ENCODE assay signal across 11 cellular contexts in the genomic region with DNA sequence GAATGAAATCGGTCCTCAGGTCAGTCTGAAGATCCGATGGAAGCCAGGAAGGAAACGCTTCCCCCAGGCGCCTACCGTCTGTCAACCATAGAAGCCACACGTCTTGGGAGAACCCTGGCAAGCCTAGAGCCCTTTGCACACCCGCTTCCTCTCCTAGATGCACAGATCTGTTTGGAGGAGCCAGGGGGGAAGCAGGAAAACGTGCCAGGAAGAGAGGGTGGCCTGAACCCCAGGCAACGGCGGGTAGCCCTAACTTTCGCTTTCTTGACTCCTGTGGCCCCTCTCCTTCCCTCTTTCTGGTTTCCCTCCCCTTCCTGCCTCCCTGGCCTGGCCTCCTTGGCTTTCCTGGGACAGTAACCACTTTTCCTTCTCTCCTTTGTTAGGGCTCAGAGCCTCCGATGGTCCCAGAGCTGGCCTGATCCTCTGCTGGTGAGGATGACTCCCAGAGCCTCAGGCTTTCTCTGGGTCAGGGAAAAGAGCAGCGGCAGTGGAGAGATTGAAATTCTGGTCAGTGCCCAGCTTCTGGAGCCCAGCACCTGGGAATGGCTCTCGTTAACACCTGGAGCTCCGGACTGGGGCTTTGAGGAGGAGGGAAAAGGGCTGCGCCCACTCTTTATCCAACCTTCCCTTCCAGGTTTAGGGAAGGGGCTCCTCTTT. TPM values are rescaled to one million over a fixed set of nuclear protein-coding genes. Genes with fewer than 3 reads are reported as not detected.
DNase-seq lines count a peak whose midpoint lies in the region; ATAC-seq, FAIRE-seq and TF ChIP-seq lines count a peak whose summit lies in the region.
"Had no signal": no experiment of that assay in that cellular context is flagged by ENCODE, and none has a peak within 500 bp of the region (broad histone marks: within the 10 kb centered on the region; RNA-seq: fewer than 3 reads in every experiment).

No MANE protein-coding gene starts in this region.

- H3K4me1 ChIP-seq in mammary epithelial cell (ENCODE audit: insufficient read depth, low read length) (peaks cover 13% of the 10 kb centered on the region), thoracic aorta (ENCODE audit: control insufficient read depth in 1 of 2, low read depth in 2 of 2) (no peaks in the 10 kb centered on the region)

- peaks cover 39% of the 10 kb centered on the region for H3K4me1 Mint-ChIP-seq in activated naive CD8-positive, alpha-beta T cell treated with anti-CD3 and anti-CD28 coated beads, Interleukin-2, amount 10 ng/mL, durations not matched to agents 7 days and 5 days
- peaks cover 23% of the 10 kb centered on the region for H3K4me1 Mint-ChIP-seq in activated naive CD8-positive, alpha-beta T cell treated with anti-CD3 and anti-CD28 coated beads for 36 hours

- no peak overlapping the region for H2AFZ ChIP-seq in mammary epithelial cell (ENCODE audit: low read depth, low read length)

- in situ Hi-C loops in mammary epithelial cell (cut with MboI; ENCODE audit: low sequenced_read_pairs in 2 of 2), result no loop called here

- H3K4me3 Mint-ChIP-seq in activated naive CD8-positive, alpha-beta T cell treated with anti-CD3 and anti-CD28 coated beads, Interleukin-2, amount 10 ng/mL, durations not matched to agents 7 days and 5 days, result peak overlapping the region; percentile 31
- H3K4me3 Mint-ChIP-seq in activated naive CD8-positive, alpha-beta T cell treated with anti-CD3 and anti-CD28 coated beads for 36 hours, result no peak overlapping the region
- H3K4me3 Mint-ChIP-seq: activated T-cell treated with anti-CD3 and anti-CD28 coated beads, Interleukin-2, amount 50 U/mL, for 24 hours had no signal

- no peaks in the 10 kb centered on the region for H3K79me2 ChIP-seq in mammary epithelial cell (ENCODE audit: insufficient read depth, low read length)

- no peak overlapping the region for H3K9ac ChIP-seq in mammary epithelial cell (ENCODE audit: insufficient read depth, low read length)

- POLR2A ChIA-PET in activated naive CD8-positive, alpha-beta T cell treated with anti-CD3 and anti-CD28 coated beads, Interleukin-2, amount 10 ng/mL, durations not matched to agents 7 days and 5 days (lab: Charles Lee), result no interaction called here

- no peaks in the 10 kb centered on the region for H3K9me3 Mint-ChIP-seq in activated naive CD8-positive, alpha-beta T cell treated with anti-CD3 and anti-CD28 coated beads, Interleukin-2, amount 10 ng/mL, durations not matched to agents 7 days and 5 days
- no peaks in the 10 kb centered on the region for H3K9me3 Mint-ChIP-seq in activated naive CD8-positive, alpha-beta T cell treated with anti-CD3 and anti-CD28 coated beads for 36 hours
- H3K9me3 Mint-ChIP-seq: activated T-cell treated with anti-CD3 and anti-CD28 coated beads, Interleukin-2, amount 50 U/mL, for 24 hours had no signal

- H3K27ac ChIP-seq in mammary epithelial cell (ENCODE audit: insufficient read depth, low read depth, low read length), result no peak overlapping the region
- no peak overlapping the region for H3K27ac ChIP-seq in thoracic aorta

- no TSS peak for BruUV-seq in mammary epithelial cell (replicated peaks; lab: Mats Ljungman, UMichigan)

- H3K9me3 ChIP-seq in mammary epithelial cell (replicated peaks; ENCODE audit: insufficient read depth, low read length) (no peaks in the 10 kb centered on the region), thoracic aorta (no peaks in the 10 kb centered on the region)

- TF ChIP-seq CTCF in mammary epithelial cell (conservative IDR thresholded peaks at IDR 0.05 in 1 of 2, IDR thresholded peaks at IDR 0.05 in 1 of 2; ENCODE audit: extremely low read depth in 1 of 2, insufficient read depth in 1 of 2, low read depth in 1 of 2, low read length in 2 of 2), result no peak
- TF ChIP-seq CTCF in thoracic aorta (IDR thresholded peaks at IDR 0.05), result no peak

- H4K20me1 ChIP-seq in mammary epithelial cell (ENCODE audit: insufficient read depth, low read length), result no peaks in the 10 kb centered on the region

- H3K36me3 ChIP-seq in mammary epithelial cell (ENCODE audit: insufficient read depth, low read length) (no peaks in the 10 kb centered on the region), thoracic aorta (no peaks in the 10 kb centered on the region)

- intact Hi-C loops in mammary epithelial cell (cut with micrococcal nuclease), result no loop called here

- dilution Hi-C loops in mammary epithelial cell (cut with HindIII; ENCODE audit: low sequenced_read_pairs), result no loop called here

- FAIRE-seq in RCC 7860 (lab: Jason Lieb, UNC), result no peak

- no peaks in the 10 kb centered on the region for H3K36me3 Mint-ChIP-seq in activated naive CD8-positive, alpha-beta T cell treated with anti-CD3 and anti-CD28 coated beads, Interleukin-2, amount 10 ng/mL, durations not matched to agents 7 days and 5 days
- H3K36me3 Mint-ChIP-seq in activated naive CD8-positive, alpha-beta T cell treated with anti-CD3 and anti-CD28 coated beads for 36 hours, result no peaks in the 10 kb centered on the region

- 25% methylated on average over 13 of the region's 16 CpGs for WGBS in mammary epithelial cell (ENCODE audit: low coverage, missing lambda C conversion rate)

- CTCF ChIA-PET in mammary epithelial cell (lab: Charles Lee; ENCODE audit: low non-redundant PET), result no interaction called here

- peaks cover 39% of the 10 kb centered on the region for H3K27me3 Mint-ChIP-seq in activated naive CD8-positive, alpha-beta T cell treated with anti-CD3 and anti-CD28 coated beads, Interleukin-2, amount 10 ng/mL, durations not matched to agents 7 days and 5 days
- peaks cover 53% of the 10 kb centered on the region for H3K27me3 Mint-ChIP-seq in activated naive CD8-positive, alpha-beta T cell treated with anti-CD3 and anti-CD28 coated beads for 36 hours

- peaks cover 22% of the 10 kb centered on the region for H3K27me3 ChIP-seq in mammary epithelial cell (ENCODE audit: insufficient read depth, low read length)
- no peaks in the 10 kb centered on the region for H3K27me3 ChIP-seq in thoracic aorta (replicated peaks; ENCODE audit: insufficient read depth)

- no peak overlapping the region for H3K4me3 ChIP-seq in mammary epithelial cell (replicated peaks in 1 of 3; ENCODE audit: insufficient read depth in 1 of 3, low read depth in 2 of 3, low read length in 3 of 3)
- peak overlapping the region; percentile 32 for H3K4me3 ChIP-seq in thoracic aorta

- no peak for ATAC-seq in activated naive CD8-positive, alpha-beta T cell treated with anti-CD3 and anti-CD28 coated beads, Interleukin-2, amount 10 ng/mL, durations not matched to agents 7 days and 5 days (ENCODE audit: low read depth)
- ATAC-seq in thoracic aorta (ENCODE audit: insufficient number of reproducible peaks, low FRiP score, low read depth), result no peak

- H3K4me2 ChIP-seq in mammary epithelial cell (ENCODE audit: insufficient read depth, low read depth, low read length), result peak overlapping the region; percentile 1

- no peak for DNase-seq in activated naive CD8-positive, alpha-beta T cell treated with anti-CD3 and anti-CD28 coated beads, Interleukin-2, amount 10 ng/mL, durations not matched to agents 7 days and 5 days
- DNase-seq in activated naive CD8-positive, alpha-beta T cell treated with anti-CD3 and anti-CD28 coated beads for 36 hours, result no peak
- DNase-seq in mammary epithelial cell (no peak), mesenteric fat pad (ENCODE audit: low spot score) (peak; percentile 86), thoracic aorta (ENCODE audit: low spot score) (no peak), NCI-H2196 (lab: John Stamatoyannopoulos, UW; ENCODE audit: unreplicated experiment) (no peak), RCC 7860 (ENCODE audit: low spot score) (no peak)
- no peak for DNase-seq in activated naive CD4-positive, alpha-beta T cell treated with Interleukin-2 at 50 U/mL for 16 hours
- DNase-seq: activated T-cell treated with anti-CD3 and anti-CD28 coated beads, Interleukin-2, amount 50 U/mL, for 24 hours; RPMI8226; stimulated activated CD4-positive, alpha-beta T cell treated with anti-CD3 and anti-CD28 coated beads, Interleukin-2, amount 100 ng/mL, for 24 hours had no signal

- H3K27ac Mint-ChIP-seq in activated naive CD8-positive, alpha-beta T cell treated with anti-CD3 and anti-CD28 coated beads, Interleukin-2, amount 10 ng/mL, durations not matched to agents 7 days and 5 days, result no peak overlapping the region
- H3K27ac Mint-ChIP-seq in activated naive CD8-positive, alpha-beta T cell treated with anti-CD3 and anti-CD28 coated beads for 36 hours, result no peak overlapping the region
- H3K27ac Mint-ChIP-seq: activated T-cell treated with anti-CD3 and anti-CD28 coated beads, Interleukin-2, amount 50 U/mL, for 24 hours had no signal

RNA-seq across cellular contexts. Expression of gene FXYD6, which starts 2.1 kb away (rescaled TPM):
- total RNA-seq in activated naive CD8-positive, alpha-beta T cell treated with anti-CD3 and anti-CD28 coated beads, Interleukin-2, amount 10 ng/mL, durations not matched to agents 7 days and 5 days, result under 1 TPM in 1 of 2 experiments, not detected in 1; 0.31 TPM
- total RNA-seq in activated naive CD8-positive, alpha-beta T cell treated with anti-CD3 and anti-CD28 coated beads for 36 hours, result under 1 TPM in 1 of 2 experiments, not detected in 1; 0.18 TPM
- under 1 TPM in 1 of 2 donors, not detected in 1; 0.21 TPM for total RNA-seq in mammary epithelial cell
- polyA plus RNA-seq in mammary epithelial cell, result 0.35 TPM
- polyA minus RNA-seq in mammary epithelial cell, result not detected
- total RNA-seq in mesenteric fat pad, result 21.5 TPM
- total RNA-seq in thoracic aorta, result 10 to 100 TPM; 17.5 to 17.8 TPM

RNA-seq across cellular contexts. Expression of gene FXYD2, which starts 49.8 kb away (rescaled TPM):
- 10 to 100 TPM; 28.0 to 31.2 TPM for total RNA-seq in activated naive CD8-positive, alpha-beta T cell treated with anti-CD3 and anti-CD28 coated beads, Interleukin-2, amount 10 ng/mL, durations not matched to agents 7 days and 5 days
- total RNA-seq in activated naive CD8-positive, alpha-beta T cell treated with anti-CD3 and anti-CD28 coated beads for 36 hours, result 1 to 10 TPM; 8.3 to 8.8 TPM
- total RNA-seq in mammary epithelial cell (not detected), mesenteric fat pad (3.2 TPM), thoracic aorta (not detected)
- 0.11 TPM for polyA plus RNA-seq in mammary epithelial cell
- polyA minus RNA-seq in mammary epithelial cell, result not detected

RNA-seq across cellular contexts. Expression of gene TMPRSS13, which starts 54.8 kb away (rescaled TPM):
- 1 to 10 TPM; 2.7 to 5.0 TPM for total RNA-seq in activated naive CD8-positive, alpha-beta T cell treated with anti-CD3 and anti-CD28 coated beads, Interleukin-2, amount 10 ng/mL, durations not matched to agents 7 days and 5 days
- total RNA-seq in activated naive CD8-positive, alpha-beta T cell treated with anti-CD3 and anti-CD28 coated beads for 36 hours, result 1 to 10 TPM; 1.9 to 3.4 TPM
- total RNA-seq in mammary epithelial cell (under 1 TPM in 1 of 2 donors, not detected in 1; under 0.01 TPM), mesenteric fat pad (0.39 TPM), thoracic aorta (1 to 10 TPM in 1 of 2 donors, not detected in 1; 1.1 TPM)
- 0.12 TPM for polyA plus RNA-seq in mammary epithelial cell
- polyA minus RNA-seq in mammary epithelial cell, result not detected

Comparison
In these comparisons a context has a peak if more than half of its experiments do, and no peak if none do; other contexts are left out.
1. RNA of gene FXYD6, which starts 2.1 kb away (total RNA-seq): 21.5 TPM in mesenteric fat pad (single experiment) and 17.5 to 17.8 TPM in thoracic aorta; 0.31 TPM in activated naive CD8-positive, alpha-beta T cell treated with anti-CD3 and anti-CD28 coated beads, Interleukin-2, amount 10 ng/mL, durations not matched to agents 7 days and 5 days, 0.21 TPM in mammary epithelial cell and 0.18 TPM in activated naive CD8-positive, alpha-beta T cell treated with anti-CD3 and anti-CD28 coated beads for 36 hours; every median in the first group is over 10 times any median in the second.